15 cellular contexts compared by ENCODE assay signal in the genomic region with DNA sequence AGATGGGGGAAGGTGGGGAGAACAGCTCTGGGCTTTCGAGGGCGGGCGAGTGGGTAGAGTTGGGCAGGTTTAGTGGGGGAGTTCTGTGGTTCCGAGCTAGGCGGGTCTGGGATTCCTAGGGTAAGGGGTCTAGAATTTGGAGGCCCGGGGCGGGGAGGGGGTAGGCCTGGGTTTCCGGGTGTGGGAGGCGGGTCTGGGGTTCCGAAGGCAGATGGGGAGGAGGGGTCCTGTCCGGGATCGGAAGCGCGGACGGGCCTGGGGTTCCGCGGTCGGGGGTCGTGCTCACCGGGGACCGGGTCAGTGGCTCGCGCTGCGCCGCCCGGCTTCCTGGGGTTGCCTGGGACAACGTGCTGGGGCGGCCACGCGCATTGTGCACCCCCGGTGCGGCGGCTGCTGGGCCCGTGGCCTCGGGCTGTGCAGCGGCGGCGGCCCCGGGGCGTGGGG. TPM values are rescaled to one million over a fixed set of nuclear protein-coding genes. Genes with fewer than 3 reads are reported as not detected.
DNase-seq lines count a peak whose midpoint lies in the region; ATAC-seq and TF ChIP-seq lines count a peak whose summit lies in the region.
"Had no signal": no experiment of that assay in that cellular context is flagged by ENCODE, and none has a peak within 500 bp of the region (broad histone marks: within the 10 kb centered on the region; RNA-seq: fewer than 3 reads in every experiment).

TSS of gene TTLL8 (minus strand) at position 431 of the 444 bp plus-strand sequence.

- no peak within 1 kb of the TSS for H4K91ac ChIP-seq in IMR-90 (ENCODE audit: insufficient read depth, low read depth, low read length)

- no peak within 1 kb of the TSS for H3K14ac ChIP-seq in IMR-90 (replicated peaks; ENCODE audit: low read depth, low read length)

- peaks cover 6% of the 10 kb centered on the region; the same call in 1 of the 2 replicates for H3K4me1 ChIP-seq in IMR-90 (ENCODE audit: control insufficient read depth, insufficient read depth, low read length)
- H3K4me1 ChIP-seq in mesodermal cell (ENCODE audit: control insufficient read depth, insufficient read depth, low read length, poor library complexity, severe bottlenecking): peaks cover 6% of the 10 kb centered on the region

- H2BK20ac ChIP-seq in IMR-90 (ENCODE audit: low read depth, low read length): no peak within 1 kb of the TSS

- H4K8ac ChIP-seq in IMR-90 (ENCODE audit: low read depth in 2 of 2, low read length in 2 of 2): no peak within 1 kb of the TSS

- no peak within 1 kb of the TSS for H3K27ac Mint-ChIP-seq in stimulated activated naive CD8-positive, alpha-beta T cell treated with anti-CD3 and anti-CD28 coated beads, Interleukin-15, amount 100 ng/mL, for 72 hours
- H3K27ac Mint-ChIP-seq: activated CD4-positive, alpha-beta T cell treated with anti-CD3 and anti-CD28 coated beads, Interleukin-2, amount 10 ng/mL, durations not matched to agents 24 days and 14 days; HFFc6 had no signal

- H3K79me1 ChIP-seq in IMR-90 (ENCODE audit: low read depth in 1 of 2, low read length in 2 of 2): no peaks in the 10 kb centered on the region

- no peak within 1 kb of the TSS; the same call in 1 of the 2 replicates for H4K5ac ChIP-seq in IMR-90 (ENCODE audit: low read depth, low read length)

- peak within 1 kb of the TSS; percentile 71 for H2AFZ ChIP-seq in IMR-90 (replicated peaks; ENCODE audit: low read length, poor library complexity)

- WGBS in IMR-90 (ENCODE audit: extremely low coverage in 2 of 2, insufficient read length in 1 of 2), 2 experiments: 53% methylated on average over 11 of the region's 40 CpGs; no CpG with 5 or more reads in 1 of the 2 experiments
- 33 to 53% methylated on average over 31 of the region's 40 CpGs for WGBS in mesodermal cell (ENCODE audit: insufficient coverage in 2 of 2), 2 experiments

- H3K4me3 ChIP-seq in IMR-90 (ENCODE audit: insufficient read depth, low read depth, low read length) (no peak within 1 kb of the TSS), coronary artery (peak within 1 kb of the TSS; percentile 58), mesodermal cell (ENCODE audit: extremely low read depth, insufficient read depth, low read length, poor library complexity, severe bottlenecking) (peak within 1 kb of the TSS; percentile 22)

- no peaks in the 10 kb centered on the region for H3K9me1 ChIP-seq in IMR-90 (ENCODE audit: insufficient read depth, low read length)

- peak within 1 kb of the TSS in 1 of 2 donors; percentile 5 for H3K4me3 Mint-ChIP-seq in stimulated activated naive CD8-positive, alpha-beta T cell treated with anti-CD3 and anti-CD28 coated beads, Interleukin-15, amount 100 ng/mL, for 72 hours
- H3K4me3 Mint-ChIP-seq: activated CD4-positive, alpha-beta T cell treated with anti-CD3 and anti-CD28 coated beads, Interleukin-2, amount 10 ng/mL, durations not matched to agents 24 days and 14 days; HFFc6 had no signal

- H2BK15ac ChIP-seq in IMR-90 (ENCODE audit: low read depth, low read length): no peak within 1 kb of the TSS

- peaks cover 12% of the 10 kb centered on the region for H3K9me3 ChIP-seq in IMR-90 (ENCODE audit: control insufficient read depth, insufficient read depth, low read length)
- peaks cover 4% of the 10 kb centered on the region for H3K9me3 ChIP-seq in mesodermal cell (ENCODE audit: control insufficient read depth, low read length)

- TF ChIP-seq CTCF in IMR-90 (conservative IDR thresholded peaks at IDR 0.05; ENCODE audit: low read depth, low read length) (no peak), coronary artery (IDR thresholded peaks at IDR 0.05) (no peak)

- H3K4ac ChIP-seq in IMR-90 (ENCODE audit: low read depth, low read length): no peak within 1 kb of the TSS

- no peaks in the 10 kb centered on the region for H3K4me1 Mint-ChIP-seq in stimulated activated naive CD8-positive, alpha-beta T cell treated with anti-CD3 and anti-CD28 coated beads, Interleukin-15, amount 100 ng/mL, for 72 hours
- H3K4me1 Mint-ChIP-seq: activated CD4-positive, alpha-beta T cell treated with anti-CD3 and anti-CD28 coated beads, Interleukin-2, amount 10 ng/mL, durations not matched to agents 24 days and 14 days had no signal

- no peak within 1 kb of the TSS for H3K9ac ChIP-seq in IMR-90 (ENCODE audit: low read depth, low read length)

- H2AK9ac ChIP-seq in IMR-90 (replicated peaks; ENCODE audit: low read depth, low read length, poor library complexity): no peak within 1 kb of the TSS

- intact Hi-C loops in IMR-90 (cut with micrococcal nuclease): no loop called here

- H3K27ac ChIP-seq in IMR-90 (ENCODE audit: insufficient read depth, low read length) (no peak within 1 kb of the TSS), coronary artery (no peak within 1 kb of the TSS), mesodermal cell (ENCODE audit: low read depth, low read length, severe bottlenecking) (no peak within 1 kb of the TSS)
- H3K27ac ChIP-seq: ascending aorta, spleen had no signal

- H3K36me3 ChIP-seq in IMR-90 (ENCODE audit: control insufficient read depth, insufficient read depth, low read length) (no peaks in the 10 kb centered on the region), mesodermal cell (ENCODE audit: control insufficient read depth, insufficient read depth, low read length) (no peaks in the 10 kb centered on the region)
- H3K36me3 ChIP-seq: ascending aorta, spleen had no signal

- H3K9me3 Mint-ChIP-seq in stimulated activated naive CD8-positive, alpha-beta T cell treated with anti-CD3 and anti-CD28 coated beads, Interleukin-15, amount 100 ng/mL, for 72 hours: peaks cover 0 to 9% of the 10 kb centered on the region in 2 donors
- H3K9me3 Mint-ChIP-seq: activated CD4-positive, alpha-beta T cell treated with anti-CD3 and anti-CD28 coated beads, Interleukin-2, amount 10 ng/mL, durations not matched to agents 24 days and 14 days had no signal

- H3K56ac ChIP-seq in IMR-90 (ENCODE audit: extremely low read depth, insufficient read depth, low read length): no peak within 1 kb of the TSS

- peaks cover 43% of the 10 kb centered on the region for H3K27me3 ChIP-seq in IMR-90 (ENCODE audit: control insufficient read depth, insufficient read depth, low read length)

- no peak for TF ChIP-seq POLR2A in IMR-90 (IDR thresholded peaks at IDR 0.05; ENCODE audit: low read depth, low read length)

- in situ Hi-C loops in IMR-90 (cut with MboI; ENCODE audit: low sequenced_read_pairs): no loop called here

- H3K27me3 Mint-ChIP-seq in stimulated activated naive CD8-positive, alpha-beta T cell treated with anti-CD3 and anti-CD28 coated beads, Interleukin-15, amount 100 ng/mL, for 72 hours: peaks cover 73% of the 10 kb centered on the region

- dilution Hi-C loops in IMR-90 (cut with HindIII; ENCODE audit: low sequenced_read_pairs, unreplicated experiment): no loop called here

- no peak within 1 kb of the TSS; the same call in 1 of the 2 replicates for H3K18ac ChIP-seq in IMR-90 (ENCODE audit: low read depth, low read length)

- TF ChIP-seq RAD21 in IMR-90 (IDR thresholded peaks at IDR 0.05; ENCODE audit: low read length): no peak

- no peak for ATAC-seq in IMR-90 (ENCODE audit: low read depth)
- ATAC-seq in stimulated activated naive CD8-positive, alpha-beta T cell treated with anti-CD3 and anti-CD28 coated beads, Interleukin-15, amount 100 ng/mL, for 72 hours: peak; percentile 49
- ATAC-seq in GM19328 (IDR thresholded peaks at IDR 0.05; ENCODE audit: unreplicated experiment): no peak
- ATAC-seq in GM19397 (IDR thresholded peaks at IDR 0.05; ENCODE audit: unreplicated experiment): no peak

- H2AK5ac ChIP-seq in IMR-90 (ENCODE audit: low read depth, low read length): no peak within 1 kb of the TSS

- H2BK120ac ChIP-seq in IMR-90 (ENCODE audit: low read depth, low read length): no peak within 1 kb of the TSS

- no peak within 1 kb of the TSS for H3K23ac ChIP-seq in IMR-90 (ENCODE audit: low read depth, low read length)

- no TSS peak for BruUV-seq in IMR-90 (replicated peaks; lab: Mats Ljungman, UMichigan)

- DNase-seq in IMR-90: no peak
- no peak for DNase-seq in coronary artery (ENCODE audit: low spot score)
- DNase-seq in stimulated activated naive CD8-positive, alpha-beta T cell treated with anti-CD3 and anti-CD28 coated beads, Interleukin-15, amount 100 ng/mL, for 72 hours: no peak
- DNase-seq in NCI-H1092 treated with DMSO at 0.1 percent for 48 hours (lab: John Stamatoyannopoulos, UW): no peak
- DNase-seq in NCI-H2081 treated with DMSO at 0.1 percent for 48 hours (lab: John Stamatoyannopoulos, UW): no peak
- DNase-seq: activated CD4-positive, alpha-beta T cell treated with anti-CD3 and anti-CD28 coated beads, Interleukin-2, amount 10 ng/mL, durations not matched to agents 24 days and 14 days; HFFc6; kidney glomerular epithelial cell; NCI-H446 treated with DMSO at 0.1 percent for 48 hours; spleen had no signal

- H4K20me1 ChIP-seq in IMR-90 (ENCODE audit: insufficient read depth, low read length): no peaks in the 10 kb centered on the region

- CTCF ChIA-PET in IMR-90 (lab: Yijun Ruan, JAX): no interaction called here

- H2BK5ac ChIP-seq in IMR-90 (ENCODE audit: low read depth, low read length, poor library complexity, severe bottlenecking): no peak within 1 kb of the TSS

- POLR2A ChIA-PET in IMR-90 (lab: Charles Lee; ENCODE audit: unreplicated experiment): no interaction called here

- H3K4me2 ChIP-seq in IMR-90 (ENCODE audit: low read depth, low read length): peak within 1 kb of the TSS; percentile 1; the same call in 1 of the 2 replicates

TF ChIP-seq in IMR-90, 13 proteins besides CTCF, POLR2A, EP300 and RAD21 (continues in another document):
- TF ChIP-seq RCOR1 (IDR thresholded peaks at IDR 0.05; ENCODE audit: insufficient replicate concordance, low read length) (no peak), MXI1 (IDR thresholded peaks at IDR 0.05; ENCODE audit: borderline replicate concordance, low read depth, low read length) (no peak), NFE2L2 (IDR thresholded peaks at IDR 0.05; ENCODE audit: low read depth, low read length) (no peak), MAZ (IDR thresholded peaks at IDR 0.05; ENCODE audit: borderline replicate concordance, low read depth, low read length) (no peak), SMC3 (IDR thresholded peaks at IDR 0.05; ENCODE audit: low read depth, low read length) (no peak), FOS (IDR thresholded peaks at IDR 0.05; ENCODE audit: low read depth, low read length) (no peak), BHLHE40 (IDR thresholded peaks at IDR 0.05; ENCODE audit: low read depth, low read length) (no peak)
- TF ChIP-seq, protein P1, sequence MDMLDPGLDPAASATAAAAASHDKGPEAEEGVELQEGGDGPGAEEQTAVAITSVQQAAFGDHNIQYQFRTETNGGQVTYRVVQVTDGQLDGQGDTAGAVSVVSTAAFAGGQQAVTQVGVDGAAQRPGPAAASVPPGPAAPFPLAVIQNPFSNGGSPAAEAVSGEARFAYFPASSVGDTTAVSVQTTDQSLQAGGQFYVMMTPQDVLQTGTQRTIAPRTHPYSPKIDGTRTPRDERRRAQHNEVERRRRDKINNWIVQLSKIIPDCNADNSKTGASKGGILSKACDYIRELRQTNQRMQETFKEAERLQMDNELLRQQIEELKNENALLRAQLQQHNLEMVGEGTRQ (IDR thresholded peaks at IDR 0.05; ENCODE audit: low read depth, low read length): no peak

RNA-seq across cellular contexts. Expression of gene TTLL8, which starts in this region (rescaled TPM):
- not detected in 2 replicates for total RNA-seq in IMR-90 (2012; rRNA removed)
- polyA plus RNA-seq in IMR-90 (2012; rRNA removed): not detected in 2 replicates
- not detected in 2 replicates for polyA plus RNA-seq in IMR-90 (2012; cell fraction: cytosol; rRNA removed)
- polyA plus RNA-seq in IMR-90 (2012; cell fraction: nucleus; rRNA removed; ENCODE audit: low replicate concordance): not detected in 2 replicates
- polyA plus RNA-seq in mesodermal cell (2013, experiment 1 of 2): not detected
- not detected for polyA plus RNA-seq in mesodermal cell (2013, experiment 2 of 2)
- total RNA-seq: activated CD4-positive, alpha-beta T cell treated with anti-CD3 and anti-CD28 coated beads, Interleukin-2, amount 10 ng/mL, durations not matched to agents 24 days and 14 days; ascending aorta; HFFc6; spleen; T-helper 2 cell treated with Interferon-gamma antibody and Interleukin-4, amounts not matched to agents 100 ng/mL and 5 ng/mL, for 36 hours had no signal
- polyA plus RNA-seq: spleen had no signal
